In the genomic region with DNA sequence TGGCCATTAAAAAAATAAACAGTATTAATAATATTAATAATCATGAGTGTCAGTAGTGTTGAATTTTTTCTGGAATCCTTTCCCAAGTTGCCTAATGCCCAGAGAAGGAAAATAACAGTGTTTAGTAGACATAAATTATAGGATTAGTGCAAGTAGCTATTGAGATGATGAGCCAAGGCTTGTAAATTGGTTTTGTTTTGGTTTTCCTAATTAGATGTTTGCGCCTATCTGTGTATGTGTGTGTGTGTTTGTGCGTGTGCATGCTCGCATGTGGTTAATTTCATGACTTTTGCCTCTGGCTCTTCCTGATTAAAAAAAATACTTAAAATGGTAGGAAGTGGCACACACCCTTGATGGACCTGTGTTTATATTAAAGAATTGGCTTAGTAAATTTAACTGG, we compare ENCODE assay signal across 27 cellular contexts. TPM values are rescaled to one million over a fixed set of nuclear protein-coding genes. Genes with fewer than 3 reads are reported as not detected.
A peak's percentile ranks its signal among the peaks of the same experiment; 100 is the strongest.
DNase-seq lines count a peak whose midpoint lies in the region; ATAC-seq, FAIRE-seq and TF ChIP-seq lines count a peak whose summit lies in the region.
"Had no signal": no experiment of that assay in that cellular context is flagged by ENCODE, and none has a peak within 500 bp of the region (broad histone marks: within the 10 kb centered on the region; RNA-seq: fewer than 3 reads in every experiment).

No MANE protein-coding gene starts in this region.

- CTCF ChIA-PET in WTC11 (lab: Charles Lee), result interaction anchor here (1.2 to 1.8 kb wide), 3 partner anchors 46 to 133 kb away, joined by 4 to 9 read pairs (median 4); no protein-coding TSS in a partner anchor

- no peak for ATAC-seq in left ventricle myocardium superior
- no peak for ATAC-seq in WTC11
- no peak for ATAC-seq in GM21447 (IDR thresholded peaks at IDR 0.05; ENCODE audit: unreplicated experiment)
- ATAC-seq: A549; activated naive CD8-positive, alpha-beta T cell treated with anti-CD3 and anti-CD28 coated beads, Interleukin-2, amount 50 U/mL, for 24 hours; effector memory CD8-positive, alpha-beta T cell; stimulated activated naive B cell treated with anti-CD40 and anti-IgM and Interleukin-4, amounts not matched to agents 10 μg/mL and 1 μg/mL and 100 μg/mL, for 72 hours had no signal

- peak overlapping the region; percentile 31; the same call in 1 of the 2 replicates for H3K4me3 Mint-ChIP-seq in WTC11
- H3K4me3 Mint-ChIP-seq: activated CD4-positive, alpha-beta T cell treated with anti-CD3 and anti-CD28 coated beads, Interleukin-2, amount 10 ng/mL, durations not matched to agents 24 days and 14 days; activated naive CD8-positive, alpha-beta T cell treated with anti-CD3 and anti-CD28 coated beads, Interleukin-2, amount 50 U/mL, for 24 hours; activated T-cell treated with anti-CD3 and anti-CD28 coated beads, Interleukin-2, amount 50 U/mL, for 24 hours; CD4-positive, alpha-beta memory T cell; effector memory CD8-positive, alpha-beta T cell; stimulated activated naive B cell treated with anti-CD40 and anti-IgM and Interleukin-4, amounts not matched to agents 10 μg/mL and 1 μg/mL and 100 μg/mL, for 72 hours had no signal

- H3K27ac Mint-ChIP-seq in WTC11, result peak overlapping the region; percentile 92
- H3K27ac Mint-ChIP-seq: activated CD4-positive, alpha-beta T cell treated with anti-CD3 and anti-CD28 coated beads, Interleukin-2, amount 10 ng/mL, durations not matched to agents 24 days and 14 days; activated naive CD8-positive, alpha-beta T cell treated with anti-CD3 and anti-CD28 coated beads, Interleukin-2, amount 50 U/mL, for 24 hours; activated T-cell treated with anti-CD3 and anti-CD28 coated beads, Interleukin-2, amount 50 U/mL, for 24 hours; effector memory CD8-positive, alpha-beta T cell; stimulated activated naive B cell treated with anti-CD40 and anti-IgM and Interleukin-4, amounts not matched to agents 10 μg/mL and 1 μg/mL and 100 μg/mL, for 72 hours had no signal

- POLR2A ChIA-PET in WTC11 (lab: Charles Lee), result interaction anchor here (1.8 kb wide), 1 partner anchor 29 kb away, joined by 12 read pairs; no protein-coding TSS in a partner anchor

- H3K4me3 ChIP-seq in left ventricle myocardium inferior (no peak overlapping the region), keratinocyte (ENCODE audit: control insufficient read depth in 2 of 3, extremely low read depth in 1 of 3, insufficient read depth in 2 of 3, low read depth in 1 of 3, low read length in 3 of 3) (no peak overlapping the region)
- H3K4me3 ChIP-seq: A549, right lobe of liver, vagina had no signal

- H3K4me2 ChIP-seq in keratinocyte (ENCODE audit: control insufficient read depth, extremely low read depth, insufficient read depth, low read depth, low read length), result peak overlapping the region; percentile 1
- H3K4me2 ChIP-seq: A549 had no signal

- dilution Hi-C loops in keratinocyte (cut with MboI; ENCODE audit: extremely low pct_ligation_motif_present, low sequenced_read_pairs), result no loop called here

- DNase-seq in left ventricle myocardium inferior, result no peak
- DNase-seq in left ventricle myocardium superior, result no peak
- DNase-seq in WTC11 (ENCODE audit: low spot score), result no peak
- DNase-seq in keratinocyte (ENCODE audit: low read depth, low spot score), result no peak
- DNase-seq in frontal cortex (ENCODE audit: low spot score in 2 of 2), result no peak
- no peak for DNase-seq in activated T-cell treated with anti-CD3 and anti-CD28 coated beads for 4 hours
- DNase-seq in iPS-NIHi11 (ENCODE audit: low spot score), result no peak
- DNase-seq: activated CD4-positive, alpha-beta T cell treated with anti-CD3 and anti-CD28 coated beads, Interleukin-2, amount 10 ng/mL, durations not matched to agents 24 days and 14 days; activated naive CD8-positive, alpha-beta T cell treated with anti-CD3 and anti-CD28 coated beads, Interleukin-2, amount 50 U/mL, for 24 hours; activated T-cell treated with anti-CD3 and anti-CD28 coated beads, Interleukin-2, amount 50 U/mL, for 24 hours; caudate nucleus; CD4-positive, alpha-beta memory T cell; cortex of kidney; effector memory CD8-positive, alpha-beta T cell; KBM-7; MM.1S; NCI-H524; right lobe of liver; SHP77 treated with DMSO at 0.1 percent for 48 hours; stimulated activated CD4-positive, alpha-beta T cell treated with anti-CD3 and anti-CD28 coated beads, Interleukin-4, amount 100 ng/mL, for 4 hours; stimulated activated naive B cell treated with anti-CD40 and anti-IgM and Interleukin-4, amounts not matched to agents 10 μg/mL and 1 μg/mL and 100 μg/mL, for 72 hours; T-helper 9 cell; WERI-Rb-1 had no signal

- no peak for TF ChIP-seq CTCF in left ventricle myocardium inferior (IDR thresholded peaks at IDR 0.05; ENCODE audit: borderline replicate concordance)
- TF ChIP-seq CTCF in WTC11 (IDR thresholded peaks at IDR 0.05), result no peak
- no peak for TF ChIP-seq CTCF in keratinocyte (optimal IDR thresholded peaks at IDR 0.05 in 1 of 3, IDR thresholded peaks at IDR 0.05 in 1 of 3, conservative IDR thresholded peaks at IDR 0.05 in 1 of 3; ENCODE audit: extremely low read depth in 1 of 3, insufficient read depth in 2 of 3, low read length in 3 of 3)

- no peaks in the 10 kb centered on the region for H3K36me3 ChIP-seq in left ventricle myocardium inferior
- H3K36me3 ChIP-seq in keratinocyte (ENCODE audit: control insufficient read depth in 2 of 2, extremely low read depth in 1 of 2, insufficient read depth in 2 of 2, low read length in 2 of 2), result no peaks in the 10 kb centered on the region
- H3K36me3 ChIP-seq: right lobe of liver, vagina, WERI-Rb-1 had no signal

- H3K27me3 ChIP-seq in left ventricle myocardium inferior (ENCODE audit: low read depth) (no peaks in the 10 kb centered on the region), keratinocyte (ENCODE audit: control insufficient read depth, extremely low read depth, insufficient read depth, low read length) (no peaks in the 10 kb centered on the region)
- H3K27me3 ChIP-seq: right lobe of liver, vagina had no signal

- no peak overlapping the region for H3K9ac ChIP-seq in keratinocyte (ENCODE audit: control insufficient read depth, extremely low read depth, insufficient read depth, low read length)

- H2AFZ ChIP-seq in keratinocyte (ENCODE audit: control insufficient read depth, low read length), result no peak overlapping the region

- H3K36me3 Mint-ChIP-seq in WTC11, result peaks cover 1% of the 10 kb centered on the region
- H3K36me3 Mint-ChIP-seq: CD4-positive, alpha-beta memory T cell; stimulated activated naive B cell treated with anti-CD40 and anti-IgM and Interleukin-4, amounts not matched to agents 10 μg/mL and 1 μg/mL and 100 μg/mL, for 72 hours had no signal

- FAIRE-seq in keratinocyte (lab: Jason Lieb, UNC), result no peak
- FAIRE-seq in frontal cortex (lab: Jason Lieb, UNC), result no peak
- FAIRE-seq: A549, GM12892 had no signal

- peaks cover 7% of the 10 kb centered on the region for H3K9me3 Mint-ChIP-seq in WTC11
- H3K9me3 Mint-ChIP-seq: activated CD4-positive, alpha-beta T cell treated with anti-CD3 and anti-CD28 coated beads, Interleukin-2, amount 10 ng/mL, durations not matched to agents 24 days and 14 days; activated naive CD8-positive, alpha-beta T cell treated with anti-CD3 and anti-CD28 coated beads, Interleukin-2, amount 50 U/mL, for 24 hours; activated T-cell treated with anti-CD3 and anti-CD28 coated beads, Interleukin-2, amount 50 U/mL, for 24 hours; CD4-positive, alpha-beta memory T cell; effector memory CD8-positive, alpha-beta T cell; stimulated activated naive B cell treated with anti-CD40 and anti-IgM and Interleukin-4, amounts not matched to agents 10 μg/mL and 1 μg/mL and 100 μg/mL, for 72 hours had no signal

- H3K27ac ChIP-seq in left ventricle myocardium inferior (replicated peaks) (peak overlapping the region; percentile 62), keratinocyte (ENCODE audit: control insufficient read depth, insufficient read depth, low read length) (no peak overlapping the region)
- H3K27ac ChIP-seq: A549, right lobe of liver, vagina, WERI-Rb-1 had no signal

- no peaks in the 10 kb centered on the region for H3K9me3 ChIP-seq in left ventricle myocardium inferior (replicated peaks)
- H3K9me3 ChIP-seq in keratinocyte (ENCODE audit: control insufficient read depth, low read depth, low read length), result no peaks in the 10 kb centered on the region
- H3K9me3 ChIP-seq: A549, right lobe of liver, vagina had no signal

- H3K27me3 Mint-ChIP-seq in WTC11 (ENCODE audit: low read depth), result no peaks in the 10 kb centered on the region
- H3K27me3 Mint-ChIP-seq: activated CD4-positive, alpha-beta T cell treated with anti-CD3 and anti-CD28 coated beads, Interleukin-2, amount 10 ng/mL, durations not matched to agents 24 days and 14 days; activated naive CD8-positive, alpha-beta T cell treated with anti-CD3 and anti-CD28 coated beads, Interleukin-2, amount 50 U/mL, for 24 hours; activated T-cell treated with anti-CD3 and anti-CD28 coated beads, Interleukin-2, amount 50 U/mL, for 24 hours; CD4-positive, alpha-beta memory T cell; effector memory CD8-positive, alpha-beta T cell; stimulated activated naive B cell treated with anti-CD40 and anti-IgM and Interleukin-4, amounts not matched to agents 10 μg/mL and 1 μg/mL and 100 μg/mL, for 72 hours had no signal

- H3K9me1 ChIP-seq in keratinocyte (ENCODE audit: control insufficient read depth, extremely low read depth, insufficient read depth, low read length), result no peaks in the 10 kb centered on the region

- intact Hi-C loops in left ventricle myocardium inferior (cut with micrococcal nuclease) (no loop called here), left ventricle myocardium superior (cut with micrococcal nuclease) (no loop called here)

- no peaks in the 10 kb centered on the region for H3K79me2 ChIP-seq in keratinocyte (ENCODE audit: control insufficient read depth, insufficient read depth, low read length)

- H3K4me1 ChIP-seq in left ventricle myocardium inferior, result peaks cover 30% of the 10 kb centered on the region
- peaks cover 7% of the 10 kb centered on the region for H3K4me1 ChIP-seq in keratinocyte (ENCODE audit: control insufficient read depth, extremely low read depth, insufficient read depth, low read length)
- H3K4me1 ChIP-seq: A549 had no signal

- H4K20me1 ChIP-seq in keratinocyte (ENCODE audit: control insufficient read depth, extremely low read depth, insufficient read depth, low read length), result no peaks in the 10 kb centered on the region

- H3K4me1 Mint-ChIP-seq in WTC11, result peaks cover 48% of the 10 kb centered on the region
- H3K4me1 Mint-ChIP-seq: activated CD4-positive, alpha-beta T cell treated with anti-CD3 and anti-CD28 coated beads, Interleukin-2, amount 10 ng/mL, durations not matched to agents 24 days and 14 days; activated naive CD8-positive, alpha-beta T cell treated with anti-CD3 and anti-CD28 coated beads, Interleukin-2, amount 50 U/mL, for 24 hours; stimulated activated naive B cell treated with anti-CD40 and anti-IgM and Interleukin-4, amounts not matched to agents 10 μg/mL and 1 μg/mL and 100 μg/mL, for 72 hours had no signal

RNA-seq across cellular contexts. Expression of a gene that starts 55.4 kb away (rescaled TPM):
- total RNA-seq in left ventricle myocardium inferior, result 43.4 TPM
- 35.8 TPM for total RNA-seq in left ventricle myocardium superior
- total RNA-seq in WTC11 (2021), result 28.7 to 30.6 TPM (median 29.4 TPM) in 3 replicates
- polyA plus RNA-seq in keratinocyte, result 14.0 to 39.6 TPM (median 24.3 TPM) in 3 replicates
- polyA plus RNA-seq in keratinocyte (2011; ENCODE audit: low read depth), result 21.5 TPM
- 28.3 and 46.0 TPM in 2 replicates for polyA plus RNA-seq in keratinocyte (2011; cell fraction: cytosol; rRNA removed)
- 15.9 and 17.8 TPM in 2 replicates for polyA plus RNA-seq in keratinocyte (2011; cell fraction: nucleus; rRNA removed)
- 7.8 and 24.2 TPM in 2 replicates for polyA plus RNA-seq in keratinocyte (2012; ENCODE audit: low replicate concordance)
- polyA minus RNA-seq in keratinocyte, result 10.4 to 20.0 TPM (median 11.4 TPM) in 3 replicates
- polyA minus RNA-seq in keratinocyte (2011; cell fraction: cytosol; rRNA and poly(A)+ RNA removed), result 7.1 TPM
- 3.0 and 6.6 TPM in 2 replicates for polyA minus RNA-seq in keratinocyte (2011; cell fraction: nucleus; rRNA and poly(A)+ RNA removed)
- total RNA-seq in frontal cortex, result 2.0 TPM
